1 cellular context compared by ENCODE assay signal in genomic region chr15:57671636-57672035, GRCh38.
TF ChIP-seq lines count a peak whose summit lies in the region.

No MANE protein-coding gene starts in this region.

TF ChIP-seq in A549, 52 proteins besides CTCF, POLR2A, EP300 and RAD21 (continued from another document):
- TF ChIP-seq NFE2L2 (conservative IDR thresholded peaks at IDR 0.05; ENCODE audit: low read length) (no peak), ZSCAN20 (CRISPR knock-in tag; IDR thresholded peaks at IDR 0.05) (no peak), RARB (CRISPR knock-in tag; IDR thresholded peaks at IDR 0.05) (no peak), SMC3 (IDR thresholded peaks at IDR 0.05) (no peak), MAX (IDR thresholded peaks at IDR 0.05) (no peak)
